ENCODE assay signal across 14 cellular contexts in genomic region chr1:8910914-8911313, GRCh38. TPM values are rescaled to one million over a fixed set of nuclear protein-coding genes. Genes with fewer than 3 reads are reported as not detected.
A peak's percentile ranks its signal among the peaks of the same experiment; 100 is the strongest.
DNase-seq lines count a peak whose midpoint lies in the region; ATAC-seq, FAIRE-seq and TF ChIP-seq lines count a peak whose summit lies in the region.
"Had no signal": no experiment of that assay in that cellular context is flagged by ENCODE, and none has a peak within 500 bp of the region (broad histone marks: within the 10 kb centered on the region; RNA-seq: fewer than 3 reads in every experiment).

No MANE protein-coding gene starts in this region.

- H3K27ac ChIP-seq in RWPE1 (peak overlapping the region; percentile 65), endodermal cell (ENCODE audit: low read depth, low read length) (no peak overlapping the region), tibial nerve (no peak overlapping the region)
- H3K27ac ChIP-seq: ovary had no signal

- POLR2A ChIA-PET in activated CD4-positive, alpha-beta T cell treated with anti-CD3 and anti-CD28 coated beads for 36 hours (lab: Charles Lee): interaction anchor here (0.6 kb wide), 1 partner anchor 50 kb away, joined by 3 read pairs; no protein-coding TSS in a partner anchor
- POLR2A ChIA-PET in RWPE1 (lab: Yijun Ruan, JAX; ENCODE audit: low non-redundant PET): interaction anchor here (0.6 kb wide), 1 partner anchor 322 kb away, joined by 3 read pairs; no protein-coding TSS in a partner anchor

- CTCF ChIA-PET in activated CD4-positive, alpha-beta T cell treated with anti-CD3 and anti-CD28 coated beads for 36 hours (lab: Charles Lee): interaction anchor here (0.9 to 1.8 kb wide), 3 partner anchors 52 to 94 kb away, joined by 4 to 8 read pairs (median 5); no protein-coding TSS in a partner anchor
- CTCF ChIA-PET in RWPE1 (lab: Yijun Ruan, JAX): interaction anchor here (1.2 kb wide), 1 partner anchor 362 kb away, joined by 6 read pairs; no protein-coding TSS in a partner anchor

- H3K36me3 Mint-ChIP-seq in activated CD4-positive, alpha-beta T cell treated with anti-CD3 and anti-CD28 coated beads for 36 hours (ENCODE audit: low read depth): no peaks in the 10 kb centered on the region
- peaks cover 3% of the 10 kb centered on the region for H3K36me3 Mint-ChIP-seq in activated CD4-positive, alpha-beta T cell treated with anti-CD3 and anti-CD28 coated beads, Interleukin-2, amount 10 ng/mL, durations not matched to agents 24 days and 14 days (ENCODE audit: low read depth)
- H3K36me3 Mint-ChIP-seq in endodermal cell (ENCODE audit: low read depth): peaks cover 8% of the 10 kb centered on the region

- no peak overlapping the region for H3K4me3 Mint-ChIP-seq in activated CD4-positive, alpha-beta T cell treated with anti-CD3 and anti-CD28 coated beads for 36 hours
- no peak overlapping the region for H3K4me3 Mint-ChIP-seq in activated CD4-positive, alpha-beta T cell treated with anti-CD3 and anti-CD28 coated beads, Interleukin-2, amount 10 ng/mL, durations not matched to agents 24 days and 14 days
- H3K4me3 Mint-ChIP-seq in endodermal cell: no peak overlapping the region
- H3K4me3 Mint-ChIP-seq in stimulated activated naive CD8-positive, alpha-beta T cell treated with anti-CD3 and anti-CD28 coated beads, Interleukin-15, amount 100 ng/mL, for 72 hours: no peak overlapping the region
- H3K4me3 Mint-ChIP-seq: activated T-cell treated with anti-CD3 and anti-CD28 coated beads, Interleukin-2, amount 50 U/mL, for 4 hours had no signal

- FAIRE-seq in GM12891 (lab: Jason Lieb, UNC): no peak

- H3K4me3 ChIP-seq in endodermal cell (ENCODE audit: low read length) (peak overlapping the region; percentile 53), tibial nerve (no peak overlapping the region)
- H3K4me3 ChIP-seq: MG63, ovary had no signal

- peaks cover 2% of the 10 kb centered on the region for H3K4me1 Mint-ChIP-seq in activated CD4-positive, alpha-beta T cell treated with anti-CD3 and anti-CD28 coated beads for 36 hours
- peaks cover 25% of the 10 kb centered on the region for H3K4me1 Mint-ChIP-seq in activated CD4-positive, alpha-beta T cell treated with anti-CD3 and anti-CD28 coated beads, Interleukin-2, amount 10 ng/mL, durations not matched to agents 24 days and 14 days
- peaks cover 42% of the 10 kb centered on the region for H3K4me1 Mint-ChIP-seq in endodermal cell
- H3K4me1 Mint-ChIP-seq in stimulated activated naive CD8-positive, alpha-beta T cell treated with anti-CD3 and anti-CD28 coated beads, Interleukin-15, amount 100 ng/mL, for 72 hours: peaks cover 47% of the 10 kb centered on the region

- no peak for DNase-seq in activated CD4-positive, alpha-beta T cell treated with anti-CD3 and anti-CD28 coated beads for 36 hours
- DNase-seq in activated CD4-positive, alpha-beta T cell treated with anti-CD3 and anti-CD28 coated beads, Interleukin-2, amount 10 ng/mL, durations not matched to agents 24 days and 14 days: no peak
- no peak for DNase-seq in RWPE1 (ENCODE audit: low spot score)
- DNase-seq in endodermal cell: no peak
- no peak for DNase-seq in stimulated activated naive CD8-positive, alpha-beta T cell treated with anti-CD3 and anti-CD28 coated beads, Interleukin-15, amount 100 ng/mL, for 72 hours
- DNase-seq in putamen (ENCODE audit: low spot score): no peak
- no peak for DNase-seq in tibial nerve (ENCODE audit: low spot score in 2 of 2)
- no peak for DNase-seq in GM12891 (ENCODE audit: insufficient read length, low spot score)
- DNase-seq: activated T-cell treated with anti-CD3 and anti-CD28 coated beads, Interleukin-2, amount 50 U/mL, for 4 hours; MG63; midbrain; ovary; T-helper 2 cell had no signal

- H3K27me3 ChIP-seq in endodermal cell (ENCODE audit: control insufficient read depth, insufficient read depth, low read length, poor library complexity, severe bottlenecking) (no peaks in the 10 kb centered on the region), tibial nerve (no peaks in the 10 kb centered on the region)
- H3K27me3 ChIP-seq: MG63, ovary had no signal

- TF ChIP-seq POLR2A in tibial nerve (IDR thresholded peaks at IDR 0.05) (no peak), GM12891 (IDR thresholded peaks at IDR 0.05; ENCODE audit: low read depth, low read length) (no peak)

- H3K9me3 Mint-ChIP-seq in activated CD4-positive, alpha-beta T cell treated with anti-CD3 and anti-CD28 coated beads for 36 hours (ENCODE audit: low read depth): no peaks in the 10 kb centered on the region
- no peaks in the 10 kb centered on the region for H3K9me3 Mint-ChIP-seq in activated CD4-positive, alpha-beta T cell treated with anti-CD3 and anti-CD28 coated beads, Interleukin-2, amount 10 ng/mL, durations not matched to agents 24 days and 14 days
- peaks cover 26% of the 10 kb centered on the region for H3K9me3 Mint-ChIP-seq in endodermal cell
- no peaks in the 10 kb centered on the region for H3K9me3 Mint-ChIP-seq in stimulated activated naive CD8-positive, alpha-beta T cell treated with anti-CD3 and anti-CD28 coated beads, Interleukin-15, amount 100 ng/mL, for 72 hours
- H3K9me3 Mint-ChIP-seq: activated T-cell treated with anti-CD3 and anti-CD28 coated beads, Interleukin-2, amount 50 U/mL, for 4 hours had no signal

- TF ChIP-seq CTCF in RWPE1 (conservative IDR thresholded peaks at IDR 0.05; ENCODE audit: low read depth) (no peak), endodermal cell (conservative IDR thresholded peaks at IDR 0.05) (no peak), tibial nerve (IDR thresholded peaks at IDR 0.05) (no peak)

- H3K36me3 ChIP-seq in endodermal cell (ENCODE audit: control insufficient read depth, insufficient read depth, low read length) (no peaks in the 10 kb centered on the region), tibial nerve (no peaks in the 10 kb centered on the region)
- H3K36me3 ChIP-seq: MG63, ovary had no signal

- no peak overlapping the region for H3K27ac Mint-ChIP-seq in activated CD4-positive, alpha-beta T cell treated with anti-CD3 and anti-CD28 coated beads for 36 hours
- H3K27ac Mint-ChIP-seq in activated CD4-positive, alpha-beta T cell treated with anti-CD3 and anti-CD28 coated beads, Interleukin-2, amount 10 ng/mL, durations not matched to agents 24 days and 14 days: no peak overlapping the region
- H3K27ac Mint-ChIP-seq in endodermal cell: no peak overlapping the region
- peak overlapping the region in 1 of 2 donors; percentile 37 for H3K27ac Mint-ChIP-seq in stimulated activated naive CD8-positive, alpha-beta T cell treated with anti-CD3 and anti-CD28 coated beads, Interleukin-15, amount 100 ng/mL, for 72 hours

- H3K4me1 ChIP-seq in endodermal cell (ENCODE audit: control insufficient read depth, insufficient read depth, low read length) (peaks cover 35% of the 10 kb centered on the region), tibial nerve (peaks cover 0 to 7% (median 0%) of the 10 kb centered on the region in 4 donors)

- H3K9me3 ChIP-seq in endodermal cell (ENCODE audit: control insufficient read depth, low read length) (peaks cover 14% of the 10 kb centered on the region), tibial nerve (no peaks in the 10 kb centered on the region)
- H3K9me3 ChIP-seq: MG63, ovary had no signal

- no peaks in the 10 kb centered on the region for H3K27me3 Mint-ChIP-seq in activated CD4-positive, alpha-beta T cell treated with anti-CD3 and anti-CD28 coated beads for 36 hours
- no peaks in the 10 kb centered on the region for H3K27me3 Mint-ChIP-seq in activated CD4-positive, alpha-beta T cell treated with anti-CD3 and anti-CD28 coated beads, Interleukin-2, amount 10 ng/mL, durations not matched to agents 24 days and 14 days
- no peaks in the 10 kb centered on the region for H3K27me3 Mint-ChIP-seq in endodermal cell (ENCODE audit: insufficient read depth)
- no peaks in the 10 kb centered on the region for H3K27me3 Mint-ChIP-seq in stimulated activated naive CD8-positive, alpha-beta T cell treated with anti-CD3 and anti-CD28 coated beads, Interleukin-15, amount 100 ng/mL, for 72 hours

- no peak overlapping the region for H3K9ac ChIP-seq in endodermal cell (ENCODE audit: extremely low read depth, low read length, poor library complexity, severe bottlenecking)

- no peak for TF ChIP-seq EP300 in tibial nerve (IDR thresholded peaks at IDR 0.05)

- intact Hi-C loops in activated CD4-positive, alpha-beta T cell treated with anti-CD3 and anti-CD28 coated beads for 36 hours (cut with DNase I, micrococcal nuclease): no loop called here
- intact Hi-C loops in activated CD4-positive, alpha-beta T cell treated with anti-CD3 and anti-CD28 coated beads, Interleukin-2, amount 10 ng/mL, durations not matched to agents 24 days and 14 days (cut with micrococcal nuclease): no loop called here

- WGBS in endodermal cell (ENCODE audit: insufficient coverage in 1 of 2, insufficient read length in 1 of 2), 2 experiments: 76 to 80% methylated on average over 5 to 6 of the region's 6 CpGs
- WGBS in tibial nerve, 2 donors: 59 to 63% methylated on average over 6 of the region's 6 CpGs

- ATAC-seq in activated CD4-positive, alpha-beta T cell treated with anti-CD3 and anti-CD28 coated beads for 36 hours: peak; percentile 36
- peak; percentile 68 for ATAC-seq in stimulated activated naive CD8-positive, alpha-beta T cell treated with anti-CD3 and anti-CD28 coated beads, Interleukin-15, amount 100 ng/mL, for 72 hours

TF ChIP-seq in GM12891, 5 proteins besides CTCF, POLR2A, EP300 and RAD21:
- TF ChIP-seq POU2F2 (IDR thresholded peaks at IDR 0.05; ENCODE audit: low read depth, low read length) (no peak), TAF1 (IDR thresholded peaks at IDR 0.05; ENCODE audit: low read depth, low read length) (no peak), POLR2AphosphoS5 (IDR thresholded peaks at IDR 0.05; ENCODE audit: low read depth, low read length) (no peak), SPI1 (IDR thresholded peaks at IDR 0.05; ENCODE audit: low read depth, low read length) (no peak), PAX5 (IDR thresholded peaks at IDR 0.05; ENCODE audit: insufficient read depth, low read length, severe bottlenecking) (no peak)

RNA-seq across cellular contexts. Expression of gene ENO1, which starts 32.4 kb away (rescaled TPM):
- 1,000 to 10,000 TPM; 2,573 to 3,583 TPM for total RNA-seq in activated CD4-positive, alpha-beta T cell treated with anti-CD3 and anti-CD28 coated beads for 36 hours
- 3,899 and 3,999 TPM in 2 replicates for total RNA-seq in activated CD4-positive, alpha-beta T cell treated with anti-CD3 and anti-CD28 coated beads, Interleukin-2, amount 10 ng/mL, durations not matched to agents 24 days and 14 days
- total RNA-seq in endodermal cell (1,000 to 10,000 TPM; 1,263 to 1,351 TPM), tibial nerve (100 to 1,000 TPM; 373 to 741 (median 459) TPM)
- polyA plus RNA-seq in endodermal cell (2013, experiment 1 of 2): 1,848 TPM
- 1,827 TPM for polyA plus RNA-seq in endodermal cell (2013, experiment 2 of 2)
- polyA plus RNA-seq in GM12891 (2012; ENCODE audit: low read depth, missing spikeins): 2,629 TPM

RNA-seq across cellular contexts. Expression of gene CA6, which starts 34.8 kb away (rescaled TPM):
- under 1 TPM in 1 of 2 experiments, not detected in 1; 0.27 TPM for total RNA-seq in activated CD4-positive, alpha-beta T cell treated with anti-CD3 and anti-CD28 coated beads for 36 hours
- 1.0 and 1.3 TPM in 2 replicates for total RNA-seq in activated CD4-positive, alpha-beta T cell treated with anti-CD3 and anti-CD28 coated beads, Interleukin-2, amount 10 ng/mL, durations not matched to agents 24 days and 14 days
- not detected for total RNA-seq in endodermal cell
- not detected for polyA plus RNA-seq in endodermal cell (2013, experiment 1 of 2)
- polyA plus RNA-seq in endodermal cell (2013, experiment 2 of 2): not detected
- not detected for total RNA-seq in tibial nerve
- polyA plus RNA-seq in GM12891 (2012; ENCODE audit: low read depth, missing spikeins): not detected
- total RNA-seq: ovary had no signal
- polyA plus RNA-seq: AG04450, ovary had no signal
